Comparison of ENCODE assay signal across 4 cellular contexts in the genomic region with DNA sequence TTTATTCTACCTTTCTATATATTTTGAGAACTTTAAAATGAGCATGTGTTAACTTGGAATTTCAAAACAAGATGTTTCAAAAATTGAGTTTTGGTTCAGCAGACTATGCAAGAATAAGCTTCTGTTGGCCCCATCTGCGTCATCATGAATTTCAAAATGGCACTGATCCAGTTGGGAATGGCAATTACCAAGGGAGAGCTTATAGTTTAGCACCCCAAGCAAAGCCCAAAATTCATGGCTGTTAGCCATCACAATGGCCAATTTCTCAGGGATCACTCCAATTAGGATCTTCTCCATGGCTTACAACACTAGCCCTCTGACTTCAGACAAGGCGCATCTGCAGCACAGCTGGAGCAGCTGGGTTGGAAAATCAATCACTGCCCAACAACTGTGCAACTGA.
"Had no signal": no experiment of that assay in that cellular context is flagged by ENCODE, and none has a peak within 500 bp of the region (broad histone marks: within the 10 kb centered on the region; RNA-seq: fewer than 3 reads in every experiment).

No MANE protein-coding gene starts in this region.

- H3K4me3 ChIP-seq: GM23338 had no signal

- H3K4me3 Mint-ChIP-seq: GM23338, H9 had no signal

- H2AFZ ChIP-seq: GM23338 had no signal

- DNase-seq: H9, HCEC 1CT, IMR-90 had no signal

- H3K9me3 Mint-ChIP-seq: GM23338, H9 had no signal

- H3K27ac Mint-ChIP-seq: GM23338, H9 had no signal

- H3K4me2 ChIP-seq: GM23338 had no signal
